Comparison of ENCODE assay signal across 9 cellular contexts in the genomic region with DNA sequence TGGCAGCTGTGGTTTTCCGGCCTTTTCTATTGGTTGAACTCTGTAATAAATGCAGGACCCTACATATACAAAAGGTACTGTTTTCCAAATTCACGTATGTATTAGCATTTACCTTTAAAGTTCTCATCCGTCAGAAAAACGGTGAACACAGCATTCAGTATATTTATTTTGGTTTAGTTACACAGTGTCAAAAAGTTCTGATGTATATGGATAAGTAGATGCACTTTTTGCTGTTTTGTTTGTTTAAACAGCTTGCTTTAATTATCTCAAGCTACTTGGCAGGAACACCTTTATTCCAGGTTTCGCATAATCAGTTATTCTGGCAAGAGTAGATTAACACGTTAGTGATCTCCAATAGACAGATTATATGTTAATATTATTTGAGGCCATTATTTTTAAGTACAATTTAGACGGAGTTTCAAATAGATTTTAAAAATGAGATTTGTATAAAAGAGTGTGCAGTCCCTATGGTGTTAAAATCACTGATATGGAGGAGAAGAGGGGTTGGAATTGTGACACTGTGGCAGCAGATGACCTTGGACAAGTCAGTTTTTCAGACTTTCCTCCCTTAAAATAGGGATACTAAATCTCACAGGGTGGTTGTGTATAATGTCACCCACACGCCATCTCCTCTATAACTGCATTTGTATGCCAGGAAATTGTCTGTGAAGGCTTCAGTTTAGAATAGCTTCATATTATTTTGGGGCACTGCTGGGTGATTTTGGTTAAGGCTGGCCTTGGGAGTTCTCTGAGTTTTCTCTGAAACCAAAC.
DNase-seq lines count a peak whose midpoint lies in the region; ATAC-seq and TF ChIP-seq lines count a peak whose summit lies in the region.
"Had no signal": no experiment of that assay in that cellular context is flagged by ENCODE, and none has a peak within 500 bp of the region (broad histone marks: within the 10 kb centered on the region; RNA-seq: fewer than 3 reads in every experiment).

No MANE protein-coding gene starts in this region.

- H3K4me2 ChIP-seq in BLaER1 = peak overlapping the region; percentile 94

- DNase-seq in NAMALWA (ENCODE audit: low spot score) (peak; percentile 45), coronary artery (ENCODE audit: low spot score) (no peak), nephron progenitor cell (no peak), COLO668 (lab: John Stamatoyannopoulos, UW; ENCODE audit: unreplicated experiment) (no peak), NCI-H1048 (lab: John Stamatoyannopoulos, UW) (no peak), NCI-H1436 (lab: John Stamatoyannopoulos, UW) (no peak)
- DNase-seq: islet precursor cell had no signal

- H3K9me3 Mint-ChIP-seq in nephron progenitor cell = no peaks in the 10 kb centered on the region

- peak overlapping the region; percentile 99 for H3K9ac ChIP-seq in BLaER1

- H3K27ac Mint-ChIP-seq in nephron progenitor cell = no peak overlapping the region

- H3K27me3 ChIP-seq in BLaER1 = no peaks in the 10 kb centered on the region

- no peak for ATAC-seq in HG02885 (IDR thresholded peaks at IDR 0.05; ENCODE audit: poor library complexity, unreplicated experiment)

- peaks cover 66% of the 10 kb centered on the region for H4K20me1 ChIP-seq in BLaER1

- H3K4me1 Mint-ChIP-seq in nephron progenitor cell = peaks cover 41% of the 10 kb centered on the region

- H3K9me3 ChIP-seq in BLaER1 = no peaks in the 10 kb centered on the region

- peaks cover 83% of the 10 kb centered on the region for H3K4me1 ChIP-seq in BLaER1

- H3K36me3 Mint-ChIP-seq in nephron progenitor cell (ENCODE audit: low read depth) = peaks cover 40% of the 10 kb centered on the region

- TF ChIP-seq CTCF in coronary artery (IDR thresholded peaks at IDR 0.05) (no peak), nephron progenitor cell (IDR thresholded peaks at IDR 0.05) (no peak)

- peaks cover 3% of the 10 kb centered on the region for H3K27me3 Mint-ChIP-seq in nephron progenitor cell (ENCODE audit: low read depth, poor library complexity)

- peak overlapping the region; percentile 96 for H3K4me3 Mint-ChIP-seq in nephron progenitor cell

- H3K4me3 ChIP-seq in BLaER1 (peak overlapping the region; percentile 94), coronary artery (peak overlapping the region; percentile 96)

- H3K27ac ChIP-seq in BLaER1 (peak overlapping the region; percentile 98; the same call in 1 of the 2 replicates), coronary artery (peak overlapping the region; percentile 96 to 100)

- peaks cover 44% of the 10 kb centered on the region for H3K36me3 ChIP-seq in BLaER1
